Comparison of ENCODE assay signal across 27 cellular contexts in genomic region chr20:23264545-23264944, GRCh38.
"Had no signal": no experiment of that assay in that cellular context is flagged by ENCODE, and none has a peak within 500 bp of the region (broad histone marks: within the 10 kb centered on the region; RNA-seq: fewer than 3 reads in every experiment).

No MANE protein-coding gene starts in this region.

- ATAC-seq: activated CD8-positive, alpha-beta T cell treated with anti-CD3 and anti-CD28 coated beads for 36 hours; activated T-helper 17 cell treated with anti-CD3 and anti-CD28 coated beads, Interleukin-2, amount 50 U/mL, for 72 hours; WTC11 had no signal

- H3K36me3 Mint-ChIP-seq: activated naive CD8-positive, alpha-beta T cell had no signal

- H3K4me1 Mint-ChIP-seq: activated T-helper 17 cell treated with anti-CD3 and anti-CD28 coated beads, Interleukin-2, amount 50 U/mL, for 72 hours; central memory CD8-positive, alpha-beta T cell; WTC11 had no signal

- H3K36me3 ChIP-seq: brain microvascular endothelial cell, esophagus squamous epithelium had no signal

- H3K27ac ChIP-seq: brain microvascular endothelial cell, epithelial cell of prostate, esophagus squamous epithelium, VCaP had no signal

- H3K4me1 ChIP-seq: esophagus squamous epithelium had no signal

- H3K4me3 ChIP-seq: esophagus squamous epithelium had no signal

- H3K27me3 ChIP-seq: brain microvascular endothelial cell, esophagus squamous epithelium had no signal

- DNase-seq: activated CD4-positive, alpha-beta T cell treated with anti-CD3 and anti-CD28 coated beads for 1 hour; activated CD4-positive, alpha-beta T cell treated with anti-CD3 and anti-CD28 coated beads for 4 hours; activated CD4-positive, alpha-beta T cell treated with anti-CD3 and anti-CD28 coated beads, Interleukin-2, amount 50 U/mL, for 1 hour; activated CD4-positive, alpha-beta T cell treated with anti-CD3 and anti-CD28 coated beads, Interleukin-2, amount 50 U/mL, for 48 hours; activated CD8-positive, alpha-beta memory T cell treated with anti-CD3 and anti-CD28 coated beads for 24 hours; activated CD8-positive, alpha-beta memory T cell treated with anti-CD3 and anti-CD28 coated beads, Interleukin-2, amount 50 U/mL, for 4 hours; activated CD8-positive, alpha-beta T cell treated with anti-CD3 and anti-CD28 coated beads for 36 hours; activated effector memory CD4-positive, alpha-beta T cell treated with Interleukin-2 at 50 U/mL for 16 hours; activated gamma-delta T cell treated with Interleukin-2 at 50 U/mL for 16 hours; activated naive CD4-positive, alpha-beta T cell treated with anti-CD3 and anti-CD28 coated beads, Interleukin-2, amount 50 U/mL, for 16 hours; activated naive CD4-positive, alpha-beta T cell treated with Interleukin-2 at 50 U/mL for 16 hours; activated T-cell treated with anti-CD3 and anti-CD28 coated beads for 4 hours; activated T-cell treated with anti-CD3 and anti-CD28 coated beads, Interleukin-2, amount 50 U/mL, for 24 hours; amniotic stem cell; anterior cingulate cortex; cortex of kidney; dermis blood vessel endothelial cell; effector CD8-positive, alpha-beta T cell; esophagus squamous epithelium; T-helper 9 cell had no signal

- H3K27ac Mint-ChIP-seq: activated CD8-positive, alpha-beta T cell treated with anti-CD3 and anti-CD28 coated beads for 36 hours; activated naive CD8-positive, alpha-beta T cell; activated T-cell treated with anti-CD3 and anti-CD28 coated beads, Interleukin-2, amount 50 U/mL, for 24 hours; activated T-helper 17 cell treated with anti-CD3 and anti-CD28 coated beads, Interleukin-2, amount 50 U/mL, for 72 hours; WTC11 had no signal

- H3K27me3 Mint-ChIP-seq: activated CD8-positive, alpha-beta T cell treated with anti-CD3 and anti-CD28 coated beads for 36 hours; activated naive CD8-positive, alpha-beta T cell; activated T-cell treated with anti-CD3 and anti-CD28 coated beads, Interleukin-2, amount 50 U/mL, for 24 hours; activated T-helper 17 cell treated with anti-CD3 and anti-CD28 coated beads, Interleukin-2, amount 50 U/mL, for 72 hours had no signal

- H3K4me3 Mint-ChIP-seq: activated CD8-positive, alpha-beta T cell treated with anti-CD3 and anti-CD28 coated beads for 36 hours; activated naive CD8-positive, alpha-beta T cell; activated T-cell treated with anti-CD3 and anti-CD28 coated beads, Interleukin-2, amount 50 U/mL, for 24 hours; activated T-helper 17 cell treated with anti-CD3 and anti-CD28 coated beads, Interleukin-2, amount 50 U/mL, for 72 hours; central memory CD8-positive, alpha-beta T cell; WTC11 had no signal
